1 cellular context compared by ENCODE assay signal in genomic region chr6:3023663-3024483, GRCh38.
TF ChIP-seq lines count a peak whose summit lies in the region.

No MANE protein-coding gene starts in this region.

TF ChIP-seq in HepG2, 621 proteins besides CTCF, POLR2A, EP300 and RAD21 (continued from another document):
- TF ChIP-seq ZFP91 (CRISPR knock-in tag; IDR thresholded peaks at IDR 0.05; ENCODE audit: borderline replicate concordance) (peak; percentile 37; the same call in 1 of the 2 replicates), ATM (IDR thresholded peaks at IDR 0.05; ENCODE audit: borderline replicate concordance) (no peak), FOXP1 (IDR thresholded peaks at IDR 0.05) (no peak), FOXP1 (CRISPR knock-in tag; IDR thresholded peaks at IDR 0.05) (no peak), GFI1 (CRISPR knock-in tag; IDR thresholded peaks at IDR 0.05; ENCODE audit: borderline replicate concordance) (no peak), IKZF4 (CRISPR knock-in tag; IDR thresholded peaks at IDR 0.05; ENCODE audit: borderline replicate concordance, low read depth, not compliant biosample characterization) (no peak), ZFP36L2 (CRISPR knock-in tag; IDR thresholded peaks at IDR 0.05) (no peak), MYC (CRISPR knock-in tag; IDR thresholded peaks at IDR 0.05; ENCODE audit: borderline replicate concordance) (no peak), NFE2 (CRISPR knock-in tag; IDR thresholded peaks at IDR 0.05) (peak; percentile 60; the same call in 1 of the 2 replicates), ZNF136 (CRISPR knock-in tag; IDR thresholded peaks at IDR 0.05; ENCODE audit: low read depth) (no peak), TSC22D2 (CRISPR knock-in tag; IDR thresholded peaks at IDR 0.05; ENCODE audit: borderline replicate concordance) (no peak), GMEB1 (CRISPR knock-in tag; IDR thresholded peaks at IDR 0.05; ENCODE audit: borderline replicate concordance) (no peak), MTF2 (CRISPR knock-in tag; IDR thresholded peaks at IDR 0.05; ENCODE audit: borderline replicate concordance) (no peak), ARNTL (CRISPR knock-in tag; IDR thresholded peaks at IDR 0.05) (no peak), ZMYM4 (CRISPR knock-in tag; IDR thresholded peaks at IDR 0.05) (no peak), GABPB1 (CRISPR knock-in tag; IDR thresholded peaks at IDR 0.05) (peak; percentile 36; the same call in 1 of the 2 replicates), ZNF569 (CRISPR knock-in tag; IDR thresholded peaks at IDR 0.05; ENCODE audit: borderline replicate concordance) (no peak), PAX8 (CRISPR knock-in tag; IDR thresholded peaks at IDR 0.05; ENCODE audit: borderline replicate concordance) (no peak), ZBTB8A (CRISPR knock-in tag; IDR thresholded peaks at IDR 0.05; ENCODE audit: borderline replicate concordance, low read depth) (no peak), GTF2F1 (IDR thresholded peaks at IDR 0.05; ENCODE audit: low read length) (no peak), ZNF768 (CRISPR knock-in tag; IDR thresholded peaks at IDR 0.05) (peak; percentile 13; the same call in 1 of the 2 replicates), AGO2 (optimal IDR thresholded peaks at IDR 0.05; ENCODE audit: low read depth, low read length) (peak; percentile 61), U2AF1 (optimal IDR thresholded peaks at IDR 0.05; ENCODE audit: low read depth, low read length) (no peak), MNT (IDR thresholded peaks at IDR 0.05) (no peak), NPAS2 (CRISPR knock-in tag; IDR thresholded peaks at IDR 0.05; ENCODE audit: borderline replicate concordance) (no peak), ZNF687 (CRISPR knock-in tag; IDR thresholded peaks at IDR 0.05) (peak; percentile 44; the same call in 1 of the 2 replicates)
- TF ChIP-seq, protein P1, sequence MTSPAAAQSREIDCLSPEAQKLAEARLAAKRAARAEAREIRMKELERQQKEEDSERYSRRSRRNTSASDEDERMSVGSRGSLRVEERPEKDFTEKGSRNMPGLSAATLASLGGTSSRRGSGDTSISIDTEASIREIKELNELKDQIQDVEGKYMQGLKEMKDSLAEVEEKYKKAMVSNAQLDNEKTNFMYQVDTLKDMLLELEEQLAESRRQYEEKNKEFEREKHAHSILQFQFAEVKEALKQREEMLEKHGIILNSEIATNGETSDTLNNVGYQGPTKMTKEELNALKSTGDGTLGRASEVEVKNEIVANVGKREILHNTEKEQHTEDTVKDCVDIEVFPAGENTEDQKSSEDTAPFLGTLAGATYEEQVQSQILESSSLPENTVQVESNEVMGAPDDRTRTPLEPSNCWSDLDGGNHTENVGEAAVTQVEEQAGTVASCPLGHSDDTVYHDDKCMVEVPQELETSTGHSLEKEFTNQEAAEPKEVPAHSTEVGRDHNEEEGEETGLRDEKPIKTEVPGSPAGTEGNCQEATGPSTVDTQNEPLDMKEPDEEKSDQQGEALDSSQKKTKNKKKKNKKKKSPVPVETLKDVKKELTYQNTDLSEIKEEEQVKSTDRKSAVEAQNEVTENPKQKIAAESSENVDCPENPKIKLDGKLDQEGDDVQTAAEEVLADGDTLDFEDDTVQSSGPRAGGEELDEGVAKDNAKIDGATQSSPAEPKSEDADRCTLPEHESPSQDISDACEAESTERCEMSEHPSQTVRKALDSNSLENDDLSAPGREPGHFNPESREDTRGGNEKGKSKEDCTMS (CRISPR knock-in tag; conservative IDR thresholded peaks at IDR 0.05), result no peak
- TF ChIP-seq, protein P2, sequence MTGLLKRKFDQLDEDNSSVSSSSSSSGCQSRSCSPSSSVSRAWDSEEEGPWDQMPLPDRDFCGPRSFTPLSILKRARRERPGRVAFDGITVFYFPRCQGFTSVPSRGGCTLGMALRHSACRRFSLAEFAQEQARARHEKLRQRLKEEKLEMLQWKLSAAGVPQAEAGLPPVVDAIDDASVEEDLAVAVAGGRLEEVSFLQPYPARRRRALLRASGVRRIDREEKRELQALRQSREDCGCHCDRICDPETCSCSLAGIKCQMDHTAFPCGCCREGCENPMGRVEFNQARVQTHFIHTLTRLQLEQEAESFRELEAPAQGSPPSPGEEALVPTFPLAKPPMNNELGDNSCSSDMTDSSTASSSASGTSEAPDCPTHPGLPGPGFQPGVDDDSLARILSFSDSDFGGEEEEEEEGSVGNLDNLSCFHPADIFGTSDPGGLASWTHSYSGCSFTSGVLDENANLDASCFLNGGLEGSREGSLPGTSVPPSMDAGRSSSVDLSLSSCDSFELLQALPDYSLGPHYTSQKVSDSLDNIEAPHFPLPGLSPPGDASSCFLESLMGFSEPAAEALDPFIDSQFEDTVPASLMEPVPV (CRISPR knock-in tag; IDR thresholded peaks at IDR 0.05), result peak; percentile 33; the same call in 1 of the 2 replicates
- TF ChIP-seq, protein P3, sequence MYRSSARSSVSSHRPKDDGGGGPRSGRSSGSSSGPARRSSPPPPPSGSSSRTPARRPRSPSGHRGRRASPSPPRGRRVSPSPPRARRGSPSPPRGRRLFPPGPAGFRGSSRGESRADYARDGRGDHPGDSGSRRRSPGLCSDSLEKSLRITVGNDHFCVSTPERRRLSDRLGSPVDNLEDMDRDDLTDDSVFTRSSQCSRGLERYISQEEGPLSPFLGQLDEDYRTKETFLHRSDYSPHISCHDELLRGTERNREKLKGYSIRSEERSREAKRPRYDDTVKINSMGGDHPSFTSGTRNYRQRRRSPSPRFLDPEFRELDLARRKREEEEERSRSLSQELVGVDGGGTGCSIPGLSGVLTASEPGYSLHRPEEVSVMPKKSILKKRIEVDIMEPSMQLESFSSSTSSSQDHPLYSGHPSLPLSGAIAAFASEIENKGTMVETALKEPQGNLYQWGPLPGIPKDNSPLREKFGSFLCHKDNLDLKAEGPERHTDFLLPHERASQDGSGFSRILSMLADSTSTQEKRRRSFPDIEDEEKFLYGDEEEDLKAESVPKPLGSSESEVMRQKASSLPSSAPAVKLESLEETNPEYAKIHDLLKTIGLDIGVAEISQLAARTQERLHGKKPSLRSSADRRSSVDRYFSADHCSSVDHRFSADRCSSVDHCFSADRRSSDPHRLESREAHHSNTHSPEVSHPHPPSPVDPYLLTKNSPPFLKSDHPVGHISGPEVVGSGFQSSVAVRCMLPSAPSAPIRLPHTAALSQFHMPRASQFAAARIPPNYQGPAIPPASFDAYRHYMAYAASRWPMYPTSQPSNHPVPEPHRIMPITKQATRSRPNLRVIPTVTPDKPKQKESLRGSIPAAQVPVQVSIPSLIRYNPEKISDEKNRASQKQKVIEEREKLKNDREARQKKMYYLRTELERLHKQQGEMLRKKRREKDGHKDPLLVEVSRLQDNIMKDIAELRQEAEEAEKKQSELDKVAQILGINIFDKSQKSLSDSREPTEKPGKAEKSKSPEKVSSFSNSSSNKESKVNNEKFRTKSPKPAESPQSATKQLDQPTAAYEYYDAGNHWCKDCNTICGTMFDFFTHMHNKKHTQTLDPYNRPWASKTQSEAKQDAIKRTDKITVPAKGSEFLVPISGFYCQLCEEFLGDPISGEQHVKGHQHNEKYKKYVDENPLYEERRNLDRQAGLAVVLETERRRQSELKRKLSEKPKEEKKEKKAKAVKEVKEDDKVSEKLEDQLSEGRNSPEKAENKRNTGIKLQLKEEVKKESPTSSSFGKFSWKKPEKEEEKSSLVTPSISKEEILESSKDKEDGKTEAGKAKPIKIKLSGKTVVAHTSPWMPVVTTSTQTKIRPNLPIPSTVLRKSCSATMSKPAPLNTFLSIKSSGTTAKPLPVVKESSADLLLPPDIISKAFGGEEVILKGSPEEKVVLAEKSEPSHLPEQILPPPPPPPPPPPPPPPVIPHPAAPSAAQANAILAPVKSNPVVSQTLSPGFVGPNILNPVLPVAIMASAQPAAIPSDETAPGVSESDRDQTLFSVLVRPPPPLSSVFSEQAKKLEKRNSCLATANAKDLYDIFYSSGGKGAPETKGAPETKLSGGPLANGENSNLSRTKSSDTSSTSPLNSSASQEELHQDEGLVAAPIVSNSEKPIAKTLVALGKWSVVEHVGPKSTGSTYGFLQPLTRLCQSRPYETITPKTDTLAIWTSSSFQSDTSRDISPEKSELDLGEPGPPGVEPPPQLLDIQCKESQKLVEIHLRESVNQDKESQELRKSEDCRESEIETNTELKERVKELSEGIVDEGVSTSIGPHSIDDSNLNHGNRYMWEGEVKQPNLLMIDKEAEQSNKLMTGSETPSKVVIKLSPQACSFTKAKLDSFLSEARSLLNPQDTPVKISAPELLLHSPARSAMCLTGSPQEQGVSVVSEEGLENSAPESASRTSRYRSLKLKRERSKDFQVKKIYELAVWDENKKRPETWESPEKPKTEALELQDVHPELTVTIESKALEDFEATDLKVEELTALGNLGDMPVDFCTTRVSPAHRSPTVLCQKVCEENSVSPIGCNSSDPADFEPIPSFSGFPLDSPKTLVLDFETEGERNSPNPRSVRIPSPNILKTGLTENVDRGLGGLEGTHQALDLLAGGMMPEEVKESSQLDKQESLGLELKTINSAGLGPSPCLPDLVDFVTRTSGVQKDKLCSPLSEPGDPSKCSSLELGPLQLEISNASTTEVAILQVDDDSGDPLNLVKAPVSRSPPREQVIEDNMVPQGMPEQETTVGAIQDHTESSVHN (CRISPR knock-in tag; IDR thresholded peaks at IDR 0.05), result no peak
